ENCODE assay signal across 11 cellular contexts in genomic region chr11:220650-221215, GRCh38. TPM values are rescaled to one million over a fixed set of nuclear protein-coding genes. Genes with fewer than 3 reads are reported as not detected.
"Had no signal": no experiment of that assay in that cellular context is flagged by ENCODE, and none has a peak within 500 bp of the region (broad histone marks: within the 10 kb centered on the region; RNA-seq: fewer than 3 reads in every experiment).

No MANE protein-coding gene starts in this region.

RNA-seq across cellular contexts. Expression of gene SCGB1C1, which starts 27.9 kb away (rescaled TPM):
- total RNA-seq: activated CD4-positive, alpha-beta T cell treated with anti-CD3 and anti-CD28 coated beads, Interleukin-2, amount 10 ng/mL, durations not matched to agents 24 days and 14 days; activated CD8-positive, alpha-beta T cell treated with anti-CD3 and anti-CD28 coated beads, Interleukin-2, amount 10 ng/mL, durations not matched to agents 7 days and 5 days; activated naive CD4-positive, alpha-beta T cell treated with anti-CD3 and anti-CD28 coated beads for 36 hours; adrenal gland; cardiac muscle cell; LHCN-M2; PC-9; Right ventricle myocardium inferior; SK-MEL-5; T-cell; T-helper 17 cell had no signal
- polyA plus RNA-seq: adrenal gland, cardiac muscle cell had no signal
